26 cellular contexts compared by ENCODE assay signal in the genomic region with DNA sequence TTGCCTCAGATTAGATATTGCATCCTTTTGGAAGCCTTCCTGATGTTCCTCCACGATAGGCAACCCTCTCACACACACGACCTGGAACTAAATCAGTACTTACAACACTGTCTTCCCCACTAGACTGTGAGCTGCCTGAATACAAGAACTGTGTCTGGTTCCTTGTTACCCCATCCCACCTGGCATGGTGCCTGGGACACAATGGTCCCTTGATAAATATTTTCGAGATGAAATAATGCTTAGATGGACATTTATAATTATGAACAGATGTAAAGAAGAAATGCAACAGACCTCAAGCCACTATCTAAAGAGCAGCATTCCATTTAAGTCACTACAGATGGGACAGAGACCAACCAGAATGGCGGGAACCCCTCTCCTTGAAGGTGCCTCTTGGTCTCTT. TPM values are rescaled to one million over a fixed set of nuclear protein-coding genes. Genes with fewer than 3 reads are reported as not detected.
DNase-seq lines count a peak whose midpoint lies in the region; ATAC-seq and TF ChIP-seq lines count a peak whose summit lies in the region.
"Had no signal": no experiment of that assay in that cellular context is flagged by ENCODE, and none has a peak within 500 bp of the region (broad histone marks: within the 10 kb centered on the region; RNA-seq: fewer than 3 reads in every experiment).

No MANE protein-coding gene starts in this region.

- TF ChIP-seq CTCF in AG04450 (IDR thresholded peaks at IDR 0.05; ENCODE audit: low read depth, low read length) (no peak), chondrocyte (IDR thresholded peaks at IDR 0.05) (no peak), right atrium auricular region (IDR thresholded peaks at IDR 0.05) (no peak)

- no peaks in the 10 kb centered on the region for H3K36me3 Mint-ChIP-seq in chondrocyte (ENCODE audit: low read depth)
- H3K36me3 Mint-ChIP-seq: CD8-positive, alpha-beta memory T cell; mesothelial cell of epicardium had no signal

- peaks cover 28% of the 10 kb centered on the region for H3K4me1 Mint-ChIP-seq in chondrocyte (ENCODE audit: low read depth)
- H3K4me1 Mint-ChIP-seq: CD8-positive, alpha-beta memory T cell; mesothelial cell of epicardium had no signal

- no peak overlapping the region for H3K9ac ChIP-seq in GM23248

- no peaks in the 10 kb centered on the region for H3K79me2 ChIP-seq in GM23248 (ENCODE audit: insufficient read depth)

- H3K4me3 Mint-ChIP-seq in chondrocyte (ENCODE audit: unreplicated experiment) = no peak overlapping the region
- H3K4me3 Mint-ChIP-seq: CD8-positive, alpha-beta memory T cell; mesothelial cell of epicardium had no signal

- peak; percentile 42 for DNase-seq in AG04450 (ENCODE audit: low read depth, low spot score)
- DNase-seq in GM23248 = peak; percentile 75
- DNase-seq in chondrocyte (ENCODE audit: low spot score) = no peak
- peak; percentile 66 for DNase-seq in right atrium auricular region (ENCODE audit: low spot score)
- DNase-seq in stimulated activated CD4-positive, alpha-beta T cell treated with anti-CD3 and anti-CD28 coated beads, Interleukin-4, amount 100 ng/mL, for 1 hour = no peak
- no peak for DNase-seq in COLO668 (lab: John Stamatoyannopoulos, UW; ENCODE audit: unreplicated experiment)
- DNase-seq: activated CD4-positive, alpha-beta T cell treated with anti-CD3 and anti-CD28 coated beads, Interleukin-2, amount 50 U/mL, for 1 hour; activated CD8-positive, alpha-beta memory T cell treated with anti-CD3 and anti-CD28 coated beads, Interleukin-2, amount 50 U/mL, for 48 hours; activated gamma-delta T cell treated with Interleukin-2 at 50 U/mL for 16 hours; CD8-positive, alpha-beta memory T cell; DND-41; GOT3; hypothalamus; NCI-H1930; stimulated activated naive CD8-positive, alpha-beta T cell treated with anti-CD3 and anti-CD28 coated beads, Interleukin-15, Interleukin-2, amounts not matched to agents 100 U/mL and 50 U/mL, for 24 hours; upper lobe of right lung had no signal

- POLR2A ChIA-PET in AG04450 (lab: Yijun Ruan, JAX) = interaction anchor here (0.6 to 1.3 kb wide), 4 partner anchors 69 to 341 kb away, joined by 3 to 4 read pairs (median 3); a partner anchor contains a TSS

- H3K9me3 ChIP-seq in AG04450 (ENCODE audit: control insufficient read depth, insufficient read depth, low read length) (peaks cover 3% of the 10 kb centered on the region; the same call in 1 of the 2 replicates), GM23248 (ENCODE audit: low read depth) (no peaks in the 10 kb centered on the region), right atrium auricular region (peaks cover 0 to 8% of the 10 kb centered on the region in 2 donors)
- H3K9me3 ChIP-seq: A549, upper lobe of right lung had no signal

- H3K4me3 ChIP-seq in AG04450 (ENCODE audit: low read depth, low read length) = no peak overlapping the region
- H3K4me3 ChIP-seq in GM23248 = no peak overlapping the region
- H3K4me3 ChIP-seq in right atrium auricular region = no peak overlapping the region
- H3K4me3 ChIP-seq: A549, ascending aorta, upper lobe of right lung had no signal

- H3K4me1 ChIP-seq in GM23248 (ENCODE audit: insufficient read depth) (peaks cover 23% of the 10 kb centered on the region), right atrium auricular region (no peaks in the 10 kb centered on the region)
- H3K4me1 ChIP-seq: A549, ascending aorta, upper lobe of right lung had no signal

- ATAC-seq in HG03139 (IDR thresholded peaks at IDR 0.05; ENCODE audit: unreplicated experiment) (no peak), GM19455 (IDR thresholded peaks at IDR 0.05; ENCODE audit: unreplicated experiment) (no peak)
- ATAC-seq: A549; stimulated activated naive CD8-positive, alpha-beta T cell treated with anti-CD3 and anti-CD28 coated beads, Interleukin-15, Interleukin-2, amounts not matched to agents 100 U/mL and 50 U/mL, for 24 hours; upper lobe of right lung had no signal

- peaks cover 43% of the 10 kb centered on the region for H3F3A ChIP-seq in GM23248 (ENCODE audit: insufficient read depth)

- no peaks in the 10 kb centered on the region for H3K9me2 ChIP-seq in GM23248 (ENCODE audit: insufficient read depth)

- no peaks in the 10 kb centered on the region for H4K20me1 ChIP-seq in GM23248 (ENCODE audit: insufficient read depth)

- H3K36me3 ChIP-seq in GM23248 (ENCODE audit: low read depth) (no peaks in the 10 kb centered on the region), right atrium auricular region (no peaks in the 10 kb centered on the region)
- H3K36me3 ChIP-seq: ascending aorta, upper lobe of right lung had no signal

- peaks cover 14% of the 10 kb centered on the region for H3K27me3 Mint-ChIP-seq in chondrocyte (ENCODE audit: low read depth)

- H3K27ac Mint-ChIP-seq in chondrocyte (ENCODE audit: unreplicated experiment) = peak overlapping the region; percentile 33
- H3K27ac Mint-ChIP-seq: CD8-positive, alpha-beta memory T cell; mesothelial cell of epicardium had no signal

- 10 to 16% methylated on average over 4 of the region's 4 CpGs for WGBS in GM23248 (ENCODE audit: low coverage in 1 of 2, low lambda C conversion rate in 2 of 2, missing lambda C conversion rate in 2 of 2), 2 experiments

- CTCF ChIA-PET in AG04450 (lab: Charles Lee) = interaction anchor here (1.0 kb wide), 1 partner anchor 10 kb away, joined by 3 read pairs; no protein-coding TSS in a partner anchor

- H2AFZ ChIP-seq in GM23248 = no peak overlapping the region

- peaks cover 12% of the 10 kb centered on the region for H3K9me3 Mint-ChIP-seq in chondrocyte (ENCODE audit: low read depth)
- H3K9me3 Mint-ChIP-seq: CD8-positive, alpha-beta memory T cell had no signal

- H3K27me3 ChIP-seq in AG04450 (ENCODE audit: control insufficient read depth, insufficient read depth, low read length) (no peaks in the 10 kb centered on the region), GM23248 (replicated peaks; ENCODE audit: insufficient read depth) (no peaks in the 10 kb centered on the region), right atrium auricular region (no peaks in the 10 kb centered on the region)
- H3K27me3 ChIP-seq: ascending aorta had no signal

- peak overlapping the region; percentile 40 for H3K4me2 ChIP-seq in GM23248 (ENCODE audit: unreplicated experiment)
- H3K4me2 ChIP-seq: A549 had no signal

- in situ Hi-C loops in GM23248 (cut with MboI) = no loop called here

- no peak overlapping the region for H3K27ac ChIP-seq in AG04450 (ENCODE audit: low read depth, low read length)
- H3K27ac ChIP-seq in GM23248 = peak overlapping the region; percentile 60
- H3K27ac ChIP-seq in right atrium auricular region = no peak overlapping the region
- H3K27ac ChIP-seq: A549, ascending aorta, upper lobe of right lung had no signal

RNA-seq across cellular contexts. Expression of a gene that starts 33.4 kb away (rescaled TPM):
- polyA plus RNA-seq in AG04450 (2011; rRNA removed) (not detected in 2 replicates), GM23248 (2016; fragmentation: Nextera tagmentation; extraction: Ambion mirVana) (0.19 TPM in 1 of 2 replicates, not detected in the other)
- not detected in 2 replicates for polyA minus RNA-seq in AG04450 (2011; rRNA and poly(A)+ RNA removed)
- total RNA-seq in GM23248 (2014; rRNA removed; shearing (Covaris generic)) = not detected in 2 replicates
- total RNA-seq in chondrocyte (not detected in 3 replicates), right atrium auricular region (not detected)
- total RNA-seq: ascending aorta; CD8-positive, alpha-beta memory T cell; dermis microvascular lymphatic vessel endothelial cell; epithelial cell of proximal tubule; kidney epithelial cell; mesothelial cell of epicardium; NCI-H460; upper lobe of right lung had no signal
- polyA plus RNA-seq: A549; CD8-positive, alpha-beta memory T cell; neural cell had no signal

Comparison
In these comparisons a context has a peak if more than half of its experiments do, and no peak if none do; other contexts are left out.
1. DNase-seq: peak in AG04450 (single experiment), GM23248 (single experiment) and right atrium auricular region (single experiment); none in chondrocyte (single experiment), stimulated activated CD4-positive, alpha-beta T cell treated with anti-CD3 and anti-CD28 coated beads, Interleukin-4, amount 100 ng/mL, for 1 hour (single experiment) and COLO668 (single experiment).